In genomic region chr12:132955094-132955932, GRCh38 we compare ENCODE assay signal across 8 cellular contexts. TPM values are rescaled to one million over a fixed set of nuclear protein-coding genes. Genes with fewer than 3 reads are reported as not detected.
DNase-seq lines count a peak whose midpoint lies in the region; ATAC-seq and TF ChIP-seq lines count a peak whose summit lies in the region.

No MANE protein-coding gene starts in this region.

- peak overlapping the region; percentile 80 for H3K4me2 ChIP-seq in neural cell (ENCODE audit: low read length)

- TF ChIP-seq CTCF in foreskin fibroblast (IDR thresholded peaks at IDR 0.05; ENCODE audit: low read depth, low read length) (no peak), neural cell (IDR thresholded peaks at IDR 0.05; ENCODE audit: poor library complexity, severe bottlenecking) (peak; percentile 9)

- peak overlapping the region; percentile 82 to 95 for H3K4me3 ChIP-seq in foreskin fibroblast (ENCODE audit: low read depth in 1 of 2, low read length in 2 of 2)
- H3K4me3 ChIP-seq in neural cell (ENCODE audit: low read length) = peak overlapping the region; percentile 82

- no peaks in the 10 kb centered on the region for H3K27me3 ChIP-seq in neural cell (ENCODE audit: insufficient read depth, low read depth, low read length)

- DNase-seq in SIG-M5 treated with dmso at 0.1 percent for 504 hours (lab: John Stamatoyannopoulos, UW; ENCODE audit: unreplicated experiment) = peak; percentile 44
- no peak for DNase-seq in SIG-M5 (lab: John Stamatoyannopoulos, UW)
- DNase-seq in LHCN-M2 (ENCODE audit: low read depth) = peak; percentile 45
- no peak for DNase-seq in activated T-cell treated with anti-CD3 and anti-CD28 coated beads, Interleukin-2, amount 50 U/mL, for 24 hours
- DNase-seq in foreskin fibroblast = peak; percentile 57 to 86
- no peak for DNase-seq in DMS153 (lab: John Stamatoyannopoulos, UW)

- ATAC-seq in GM21737 (IDR thresholded peaks at IDR 0.05; ENCODE audit: unreplicated experiment) = peak; percentile 36

- no peak for TF ChIP-seq RAD21 in neural cell (conservative IDR thresholded peaks at IDR 0.05)

- peaks cover 15% of the 10 kb centered on the region for H3K9me3 Mint-ChIP-seq in activated T-cell treated with anti-CD3 and anti-CD28 coated beads, Interleukin-2, amount 50 U/mL, for 24 hours

- peaks cover 30% of the 10 kb centered on the region for H3K4me1 Mint-ChIP-seq in activated T-cell treated with anti-CD3 and anti-CD28 coated beads, Interleukin-2, amount 50 U/mL, for 24 hours (ENCODE audit: low read depth)

- no peaks in the 10 kb centered on the region for H3K9me2 ChIP-seq in neural cell (ENCODE audit: insufficient read depth, low read length)

- H3K27ac ChIP-seq in neural cell (ENCODE audit: low read length) = peak overlapping the region; percentile 70

- peaks cover 4% of the 10 kb centered on the region for H3K79me2 ChIP-seq in neural cell (replicated peaks; ENCODE audit: insufficient read depth, low read length)

- H4K20me1 ChIP-seq in neural cell (ENCODE audit: insufficient read depth) = no peaks in the 10 kb centered on the region

- H3K36me3 Mint-ChIP-seq in activated T-cell treated with anti-CD3 and anti-CD28 coated beads, Interleukin-2, amount 50 U/mL, for 24 hours (ENCODE audit: low read depth) = peaks cover 30% of the 10 kb centered on the region

- H3F3A ChIP-seq in neural cell (ENCODE audit: insufficient read depth, low read length, poor library complexity, severe bottlenecking) = no peaks in the 10 kb centered on the region

- H3K36me3 ChIP-seq in neural cell (ENCODE audit: insufficient read depth, low read length) = peaks cover 5% of the 10 kb centered on the region

- TF ChIP-seq EP300 in neural cell (conservative IDR thresholded peaks at IDR 0.05; ENCODE audit: poor library complexity, severe bottlenecking) = no peak

- H3K27ac Mint-ChIP-seq in activated T-cell treated with anti-CD3 and anti-CD28 coated beads, Interleukin-2, amount 50 U/mL, for 24 hours = peak overlapping the region; percentile 82

- no peaks in the 10 kb centered on the region for H3K27me3 Mint-ChIP-seq in activated T-cell treated with anti-CD3 and anti-CD28 coated beads, Interleukin-2, amount 50 U/mL, for 24 hours

- peak overlapping the region; percentile 81 for H3K9ac ChIP-seq in neural cell (ENCODE audit: low read length)

- peak overlapping the region; percentile 90 for H3K4me3 Mint-ChIP-seq in activated T-cell treated with anti-CD3 and anti-CD28 coated beads, Interleukin-2, amount 50 U/mL, for 24 hours

- H2AFZ ChIP-seq in neural cell (ENCODE audit: low read depth, low read length) = peak overlapping the region; percentile 70

- H3K9me3 ChIP-seq in neural cell (ENCODE audit: low read length) = peaks cover 18% of the 10 kb centered on the region

TF ChIP-seq in neural cell, 6 proteins besides CTCF, POLR2A, EP300 and RAD21:
- TF ChIP-seq EZH2 (IDR thresholded peaks at IDR 0.05; ENCODE audit: borderline replicate concordance, insufficient read depth, low read length, poor library complexity, severe bottlenecking) (no peak), TAF1 (IDR thresholded peaks at IDR 0.05; ENCODE audit: low read depth) (peak; percentile 41)

RNA-seq across cellular contexts. Expression of gene ZNF605, which starts 0.8 kb away (rescaled TPM):
- 4.6 and 10.0 TPM in 2 replicates for total RNA-seq in LHCN-M2 (2014; rRNA removed)
- polyA plus RNA-seq in LHCN-M2 (2012) = 2.0 TPM
- polyA plus RNA-seq in neural cell = 18.6 and 22.6 TPM in 2 replicates
- 31.7 and 38.4 TPM in 2 replicates for polyA minus RNA-seq in neural cell

RNA-seq across cellular contexts. Expression of gene ZNF26, which starts 30.9 kb away (rescaled TPM):
- 16.2 and 16.3 TPM in 2 replicates for total RNA-seq in LHCN-M2 (2014; rRNA removed)
- polyA plus RNA-seq in LHCN-M2 (2012) = 2.9 TPM
- 25.8 and 26.6 TPM in 2 replicates for polyA plus RNA-seq in neural cell
- polyA minus RNA-seq in neural cell = 46.8 and 48.9 TPM in 2 replicates

Comparison
In these comparisons a context has a peak if more than half of its experiments do, and no peak if none do; other contexts are left out.
1. DNase-seq: peak in SIG-M5 treated with dmso at 0.1 percent for 504 hours (single experiment), LHCN-M2 (single experiment) and foreskin fibroblast (2 of 2); none in SIG-M5 (single experiment), activated T-cell treated with anti-CD3 and anti-CD28 coated beads, Interleukin-2, amount 50 U/mL, for 24 hours (single experiment) and DMS153 (single experiment).